In the genomic region with DNA sequence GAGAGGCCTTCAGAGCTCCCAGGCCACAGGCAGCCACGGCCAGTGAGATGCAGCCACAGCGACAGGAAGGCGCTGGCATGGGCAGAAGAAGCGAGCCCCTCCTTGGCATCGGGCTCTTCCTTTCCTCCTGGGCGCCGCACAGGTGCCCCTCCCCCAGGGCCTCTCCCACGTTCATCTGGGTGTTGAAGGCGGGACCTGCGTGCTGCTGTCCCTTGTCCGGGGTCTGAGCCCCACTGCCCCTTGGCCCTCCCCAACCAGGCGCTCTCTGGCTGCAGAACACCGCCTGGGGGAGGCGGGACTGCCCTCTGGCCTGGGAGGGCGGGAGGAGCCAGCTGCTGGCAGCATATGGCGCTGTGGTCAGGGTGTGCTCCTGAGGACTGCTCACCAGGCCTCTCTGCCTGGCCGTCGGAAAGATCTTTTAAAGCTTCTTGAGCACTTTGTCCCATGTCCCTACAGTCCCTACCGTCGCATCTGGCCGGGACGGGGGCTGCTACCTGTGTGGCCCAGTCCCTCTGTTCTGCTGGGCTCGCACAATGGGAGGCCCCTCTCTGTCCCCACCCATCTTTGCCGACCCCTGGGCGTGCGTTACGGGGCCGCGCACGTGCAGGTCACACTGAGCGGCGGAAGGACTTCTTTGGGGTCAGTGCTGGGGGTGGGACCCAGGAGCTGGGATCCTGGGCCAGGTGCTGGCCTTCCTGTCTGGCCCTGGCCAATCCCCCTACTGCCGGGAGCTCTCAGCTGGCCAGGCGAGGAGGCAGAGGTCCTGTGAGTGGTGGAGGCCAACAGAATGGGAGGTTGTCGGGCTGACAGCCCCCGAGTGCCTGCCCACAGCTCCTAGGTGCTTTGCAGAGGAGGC, we compare ENCODE assay signal across 8 cellular contexts. TPM values are rescaled to one million over a fixed set of nuclear protein-coding genes. Genes with fewer than 3 reads are reported as not detected.
DNase-seq lines count a peak whose midpoint lies in the region; ATAC-seq and TF ChIP-seq lines count a peak whose summit lies in the region.

No MANE protein-coding gene starts in this region.

- no peak overlapping the region for H3K56ac ChIP-seq in H9 (ENCODE audit: insufficient read length, low read depth, low read length)

- H3K4me1 ChIP-seq in H9 (ENCODE audit: insufficient read depth, low read length) (no peaks in the 10 kb centered on the region; the same call in 1 of the 2 replicates), OCI-LY1 (ENCODE audit: insufficient read depth, low read length, severe bottlenecking) (peaks cover 36% of the 10 kb centered on the region), neural progenitor cell (peaks cover 33% of the 10 kb centered on the region)

- H3K36me3 ChIP-seq in OCI-LY1 (ENCODE audit: insufficient read depth, low read length) (peaks cover 5% of the 10 kb centered on the region), neural progenitor cell (no peaks in the 10 kb centered on the region)

- H3K4me3 Mint-ChIP-seq in H9 (peak overlapping the region; percentile 75 to 95; a peak in 4 of 5 replicates), neural progenitor cell (peak overlapping the region; percentile 94)
- H3K4me3 Mint-ChIP-seq in central memory CD8-positive, alpha-beta T cell = peak overlapping the region; percentile 79

- no peak overlapping the region for H2BK120ac ChIP-seq in H9 (ENCODE audit: low read depth, low read length, poor library complexity, severe bottlenecking)

- H2BK15ac ChIP-seq in H9 (ENCODE audit: low read depth, low read length) = no peak overlapping the region

- no peak overlapping the region for H3T11ph ChIP-seq in H9 (ENCODE audit: low read length)

- H3K4me3 ChIP-seq in OCI-LY1 (ENCODE audit: low read depth, low read length, poor library complexity, severe bottlenecking) (peak overlapping the region; percentile 92), neural progenitor cell (peak overlapping the region; percentile 94)

- no peaks in the 10 kb centered on the region for H3K9me3 ChIP-seq in H9 (ENCODE audit: control insufficient read depth, low read depth, low read length)
- H3K9me3 ChIP-seq in OCI-LY1 (ENCODE audit: low read length) = no peaks in the 10 kb centered on the region
- H3K9me3 ChIP-seq in neural progenitor cell (ENCODE audit: low read depth) = no peaks in the 10 kb centered on the region

- H2AK5ac ChIP-seq in H9 (ENCODE audit: insufficient read length, low read length) = no peak overlapping the region

- peaks cover 24% of the 10 kb centered on the region in 2 experiments for H3K4me1 Mint-ChIP-seq in H9
- peaks cover 5% of the 10 kb centered on the region for H3K4me1 Mint-ChIP-seq in central memory CD8-positive, alpha-beta T cell
- peaks cover 24% of the 10 kb centered on the region for H3K4me1 Mint-ChIP-seq in neural progenitor cell

- DNase-seq in H9 (no peak), neural progenitor cell (ENCODE audit: low spot score) (peak; percentile 62), epidermal melanocyte (ENCODE audit: insufficient read length, low spot score) (no peak), NCI-H510A (lab: John Stamatoyannopoulos, UW) (no peak)
- DNase-seq in central memory CD8-positive, alpha-beta T cell (ENCODE audit: low spot score in 2 of 2) = no peak

- no peak overlapping the region for H4K8ac ChIP-seq in H9 (replicated peaks; ENCODE audit: insufficient read length, low read depth, low read length)

- no peak overlapping the region for H3K4ac ChIP-seq in H9 (ENCODE audit: low read depth, low read length)

- H3K23me2 ChIP-seq in H9 (ENCODE audit: insufficient read length, low read depth, low read length, poor library complexity, severe bottlenecking) = peaks cover 20% of the 10 kb centered on the region

- no CpG with 5 or more reads among the region's 36 CpGs for WGBS in H9 (ENCODE audit: extremely low coverage, insufficient read length, low lambda C conversion rate)

- H3K18ac ChIP-seq in H9 (ENCODE audit: insufficient read length, low read depth, low read length) = no peak overlapping the region

- no peaks in the 10 kb centered on the region for H3K9me2 ChIP-seq in OCI-LY1 (ENCODE audit: low read depth, low read length)

- no peaks in the 10 kb centered on the region; the same call in 1 of the 2 replicates for H3K27me3 Mint-ChIP-seq in H9 (ENCODE audit: low read depth)
- no peaks in the 10 kb centered on the region for H3K27me3 Mint-ChIP-seq in central memory CD8-positive, alpha-beta T cell
- H3K27me3 Mint-ChIP-seq in neural progenitor cell (ENCODE audit: insufficient read depth, low read depth) = peaks cover 4% of the 10 kb centered on the region

- no peaks in the 10 kb centered on the region for H3K79me1 ChIP-seq in H9 (ENCODE audit: insufficient read depth, low read depth, low read length, poor library complexity, severe bottlenecking)

- H3K14ac ChIP-seq in H9 (ENCODE audit: insufficient read depth, low read length) = no peak overlapping the region

- no peak overlapping the region for H4K91ac ChIP-seq in H9 (ENCODE audit: insufficient read length, low read depth, low read length)

- H3K27ac Mint-ChIP-seq in H9 = peak overlapping the region in 1 of 3 experiments; percentile 39; a peak in 1 of 7 replicates
- H3K27ac Mint-ChIP-seq in central memory CD8-positive, alpha-beta T cell (ENCODE audit: low read depth) = no peak overlapping the region
- no peak overlapping the region for H3K27ac Mint-ChIP-seq in neural progenitor cell

- no peak overlapping the region for H2BK5ac ChIP-seq in H9 (ENCODE audit: insufficient read length, low read length)

- 0 out of 2 replicates have a peak, but pooled peaks cover 4% of the 10 kb centered on the region for H3F3A ChIP-seq in OCI-LY1 (ENCODE audit: insufficient read depth, low read length)
- H3F3A ChIP-seq in neural progenitor cell (ENCODE audit: low read depth) = peaks cover 34% of the 10 kb centered on the region

- H3K27ac ChIP-seq in H9 (ENCODE audit: insufficient read length, low read depth, low read length) = no peak overlapping the region
- H3K27ac ChIP-seq in OCI-LY1 (ENCODE audit: low read depth, low read length, poor library complexity, severe bottlenecking) = no peak overlapping the region
- no peak overlapping the region for H3K27ac ChIP-seq in neural progenitor cell

- no peak for ATAC-seq in central memory CD8-positive, alpha-beta T cell (replicated peaks; ENCODE audit: extremely low read depth, poor library complexity, severe bottlenecking)
- ATAC-seq in HG02852 (IDR thresholded peaks at IDR 0.05; ENCODE audit: unreplicated experiment) = no peak
- ATAC-seq in GM18520 (IDR thresholded peaks at IDR 0.05; ENCODE audit: unreplicated experiment) = no peak

- H3K9ac ChIP-seq in H9 (ENCODE audit: extremely low read depth, insufficient read length, low read length) (no peak overlapping the region), OCI-LY1 (ENCODE audit: low read length) (peak overlapping the region; percentile 75; the same call in 1 of the 2 replicates), neural progenitor cell (no peak overlapping the region)

- H2BK12ac ChIP-seq in H9 (ENCODE audit: insufficient read length, low read depth, low read length) = no peak overlapping the region

- H3K9me3 Mint-ChIP-seq in H9 (no peaks in the 10 kb centered on the region; a peak in 1 of 5 replicates), neural progenitor cell (no peaks in the 10 kb centered on the region)
- H3K9me3 Mint-ChIP-seq in central memory CD8-positive, alpha-beta T cell = no peaks in the 10 kb centered on the region

- H3K23ac ChIP-seq in H9 (ENCODE audit: insufficient read length, low read depth, low read length) = no peak overlapping the region

- H3K27me3 ChIP-seq in H9 (ENCODE audit: insufficient read depth, low read length) = no peaks in the 10 kb centered on the region
- no peaks in the 10 kb centered on the region for H3K27me3 ChIP-seq in OCI-LY1 (ENCODE audit: insufficient read depth, low read length)
- peaks cover 21% of the 10 kb centered on the region for H3K27me3 ChIP-seq in neural progenitor cell

- no peak for TF ChIP-seq CTCF in H9 (conservative IDR thresholded peaks at IDR 0.05)
- TF ChIP-seq CTCF in OCI-LY1 (IDR thresholded peaks at IDR 0.05; ENCODE audit: low read length) = no peak
- no peak for TF ChIP-seq CTCF in neural progenitor cell (IDR thresholded peaks at IDR 0.05)

- H3K36me3 Mint-ChIP-seq in H9 (ENCODE audit: insufficient read depth in 1 of 3, low read depth in 3 of 3) (peaks cover 6 to 21% (median 9%) of the 10 kb centered on the region in 3 experiments), neural progenitor cell (peaks cover 2% of the 10 kb centered on the region)
- H3K36me3 Mint-ChIP-seq in central memory CD8-positive, alpha-beta T cell (ENCODE audit: insufficient read depth) = peaks cover 5% of the 10 kb centered on the region

- H4K20me1 ChIP-seq in H9 (ENCODE audit: control insufficient read depth, insufficient read depth, insufficient read length) = no peaks in the 10 kb centered on the region
- H4K20me1 ChIP-seq in OCI-LY1 (ENCODE audit: insufficient read depth, low read length) = no peaks in the 10 kb centered on the region
- H4K20me1 ChIP-seq in neural progenitor cell (ENCODE audit: low read depth) = peaks cover 23% of the 10 kb centered on the region

- H2AFZ ChIP-seq in H9 (ENCODE audit: low read length) = no peak overlapping the region
- no peak overlapping the region for H2AFZ ChIP-seq in OCI-LY1 (ENCODE audit: low read length)
- H2AFZ ChIP-seq in neural progenitor cell (replicated peaks) = no peak overlapping the region

- H3K4me2 ChIP-seq in H9 (ENCODE audit: insufficient read depth, insufficient read length, low read length) = peak overlapping the region; percentile 62
- H3K4me2 ChIP-seq in OCI-LY1 (ENCODE audit: low read length) = peak overlapping the region; percentile 96
- peak overlapping the region; percentile 100 for H3K4me2 ChIP-seq in neural progenitor cell

- H2BK20ac ChIP-seq in H9 (ENCODE audit: low read depth, low read length, poor library complexity, severe bottlenecking) = no peak overlapping the region

- H3K79me2 ChIP-seq in H9 (ENCODE audit: insufficient read depth, low read length) (no peaks in the 10 kb centered on the region; the same call in 1 of the 2 replicates), OCI-LY1 (ENCODE audit: insufficient read depth, low read length) (no peaks in the 10 kb centered on the region), neural progenitor cell (ENCODE audit: low read depth) (peaks cover 12% of the 10 kb centered on the region)

- H4K5ac ChIP-seq in H9 (ENCODE audit: insufficient read length, low read depth, low read length) = no peak overlapping the region

RNA-seq across cellular contexts. Expression of a gene that starts 1.7 kb away (rescaled TPM):
- 28.1 and 30.9 TPM in 2 replicates for total RNA-seq in H9 (2021)
- 9.1 and 29.3 TPM in 2 replicates for total RNA-seq in neural progenitor cell (ENCODE audit: low replicate concordance)

RNA-seq across cellular contexts. Expression of a gene that starts 10.6 kb away (rescaled TPM):
- total RNA-seq in H9 (2021) (140 and 146 TPM in 2 replicates), neural progenitor cell (ENCODE audit: low replicate concordance) (13.2 and 30.9 TPM in 2 replicates)

RNA-seq across cellular contexts. Expression of a gene that starts 30.0 kb away (rescaled TPM):
- total RNA-seq in H9 (2021) = 99.3 and 106 TPM in 2 replicates
- total RNA-seq in neural progenitor cell (ENCODE audit: low replicate concordance) = 46.2 and 79.3 TPM in 2 replicates

RNA-seq across cellular contexts. Expression of a gene that starts 30.2 kb away (rescaled TPM):
- total RNA-seq in H9 (2021) (55.4 and 58.6 TPM in 2 replicates), neural progenitor cell (ENCODE audit: low replicate concordance) (31.2 and 40.3 TPM in 2 replicates)

RNA-seq across cellular contexts. Expression of a gene that starts 47.2 kb away (rescaled TPM):
- total RNA-seq in H9 (2021) (57.5 and 60.8 TPM in 2 replicates), neural progenitor cell (ENCODE audit: low replicate concordance) (22.4 and 27.8 TPM in 2 replicates)
